Comparison of ENCODE assay signal across 1 cellular context in genomic region chr1:180101411-180101810, GRCh38.
TF ChIP-seq lines count a peak whose summit lies in the region.

No MANE protein-coding gene starts in this region.

TF ChIP-seq in K562, 482 proteins besides CTCF, POLR2A, EP300 and RAD21 (continued from another document):
- TF ChIP-seq NR1H2 (CRISPR knock-in tag; IDR thresholded peaks at IDR 0.05), result no peak
- TF ChIP-seq CTCFL (IDR thresholded peaks at IDR 0.05; ENCODE audit: borderline replicate concordance, insufficient read depth, low read depth, low read length, poor library complexity, severe bottlenecking), result no peak
- TF ChIP-seq DEAF1 (CRISPR knock-in tag; IDR thresholded peaks at IDR 0.05), result no peak
- TF ChIP-seq ZNF165 (CRISPR knock-in tag; IDR thresholded peaks at IDR 0.05; ENCODE audit: borderline replicate concordance), result no peak
- TF ChIP-seq BACH1 (tag; IDR thresholded peaks at IDR 0.05), result no peak
- no peak for TF ChIP-seq CC2D1A (IDR thresholded peaks at IDR 0.05)
- no peak for TF ChIP-seq DLX4 (CRISPR knock-in tag; IDR thresholded peaks at IDR 0.05)
- TF ChIP-seq HDAC8 (tag; IDR thresholded peaks at IDR 0.05), result no peak
- TF ChIP-seq GTF2A2 (tag; IDR thresholded peaks at IDR 0.05), result no peak
- no peak for TF ChIP-seq SAFB (IDR thresholded peaks at IDR 0.05; ENCODE audit: borderline replicate concordance, low read depth, low read length)
- TF ChIP-seq POLR3G (IDR thresholded peaks at IDR 0.05; ENCODE audit: extremely low read depth, insufficient read length, insufficient replicate concordance), result no peak
- no peak for TF ChIP-seq TSHZ1 (CRISPR knock-in tag; IDR thresholded peaks at IDR 0.05)
- no peak for TF ChIP-seq ZC3H4 (CRISPR knock-in tag; IDR thresholded peaks at IDR 0.05; ENCODE audit: borderline replicate concordance)
- TF ChIP-seq ZC3H11A (IDR thresholded peaks at IDR 0.05; ENCODE audit: low read depth, low read length), result no peak
